ENCODE assay signal across 23 cellular contexts in the genomic region with DNA sequence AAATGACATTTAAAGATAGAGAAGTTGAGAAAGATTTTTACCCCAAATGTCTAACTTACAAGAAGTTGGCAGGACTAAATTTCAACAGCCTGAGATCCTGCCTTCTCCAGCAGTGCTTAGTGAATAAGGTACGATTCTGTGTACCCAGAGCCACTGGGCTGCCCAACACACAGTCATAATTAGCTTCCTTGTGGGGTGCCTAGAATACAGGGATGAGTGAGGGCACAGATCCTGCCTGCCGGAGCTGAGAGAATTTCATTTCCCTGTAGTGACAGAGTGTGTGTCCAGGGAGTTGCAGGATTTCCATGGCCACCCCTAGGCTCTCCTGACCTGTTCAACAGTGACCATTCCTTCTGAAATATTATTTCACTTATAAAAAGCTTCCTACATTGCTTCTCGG. TPM values are rescaled to one million over a fixed set of nuclear protein-coding genes. Genes with fewer than 3 reads are reported as not detected.
"Had no signal": no experiment of that assay in that cellular context is flagged by ENCODE, and none has a peak within 500 bp of the region (broad histone marks: within the 10 kb centered on the region; RNA-seq: fewer than 3 reads in every experiment).

No MANE protein-coding gene starts in this region.

- H3K4me1 ChIP-seq: lower lobe of right lung, right atrium auricular region, suprapubic skin, transverse colon had no signal

- H3K9me3 ChIP-seq: lower lobe of right lung, psoas muscle, right atrium auricular region, suprapubic skin, transverse colon, vagina had no signal

- H3K4me3 Mint-ChIP-seq: activated naive CD8-positive, alpha-beta T cell treated with anti-CD3 and anti-CD28 coated beads, Interleukin-2, amount 50 U/mL, for 24 hours; activated T-cell treated with anti-CD3 and anti-CD28 coated beads, Interleukin-2, amount 50 U/mL, for 4 hours; naive thymus-derived CD4-positive, alpha-beta T cell; stimulated activated naive CD8-positive, alpha-beta T cell treated with anti-CD3 and anti-CD28 coated beads, Interleukin-15, amount 100 ng/mL, for 72 hours; T-cell; T-helper 2 cell treated with Interferon-gamma antibody and Interleukin-4, amounts not matched to agents 5 μg/mL and 100 μg/mL, for 36 hours had no signal

- DNase-seq: activated CD8-positive, alpha-beta memory T cell treated with anti-CD3 and anti-CD28 coated beads, Interleukin-2, amount 50 U/mL, for 4 hours; activated naive CD4-positive, alpha-beta T cell treated with anti-CD3 and anti-CD28 coated beads, Interleukin-2, amount 50 U/mL, for 16 hours; activated naive CD8-positive, alpha-beta T cell treated with anti-CD3 and anti-CD28 coated beads, Interleukin-2, amount 50 U/mL, for 24 hours; activated T-cell treated with anti-CD3 and anti-CD28 coated beads, Interleukin-2, amount 50 U/mL, for 4 hours; erythroblast; foreskin fibroblast; kidney; lower lobe of right lung; mesendoderm; naive thymus-derived CD4-positive, alpha-beta T cell; psoas muscle; stimulated activated CD4-positive, alpha-beta T cell treated with anti-CD3 and anti-CD28 coated beads, Interleukin-1b, Interleukin-23, amount 100 ng/mL, for 48 hours; stimulated activated naive CD8-positive, alpha-beta T cell treated with anti-CD3 and anti-CD28 coated beads, Interleukin-15, amount 100 ng/mL, for 72 hours; T-cell; transverse colon had no signal

- H3K27ac Mint-ChIP-seq: activated naive CD8-positive, alpha-beta T cell treated with anti-CD3 and anti-CD28 coated beads, Interleukin-2, amount 50 U/mL, for 24 hours; naive thymus-derived CD4-positive, alpha-beta T cell; stimulated activated naive CD8-positive, alpha-beta T cell treated with anti-CD3 and anti-CD28 coated beads, Interleukin-15, amount 100 ng/mL, for 72 hours; T-cell; T-helper 2 cell treated with Interferon-gamma antibody and Interleukin-4, amounts not matched to agents 5 μg/mL and 100 μg/mL, for 36 hours had no signal

- ATAC-seq: activated naive CD8-positive, alpha-beta T cell treated with anti-CD3 and anti-CD28 coated beads, Interleukin-2, amount 50 U/mL, for 24 hours; activated T-cell treated with anti-CD3 and anti-CD28 coated beads, Interleukin-2, amount 50 U/mL, for 4 hours; left lobe of liver; lower lobe of right lung; naive thymus-derived CD4-positive, alpha-beta T cell; psoas muscle; stimulated activated naive CD8-positive, alpha-beta T cell treated with anti-CD3 and anti-CD28 coated beads, Interleukin-15, amount 100 ng/mL, for 72 hours; T-cell had no signal

- FAIRE-seq: endometrium, kidney, TTC549 had no signal

- H3K4me1 Mint-ChIP-seq: activated naive CD8-positive, alpha-beta T cell treated with anti-CD3 and anti-CD28 coated beads, Interleukin-2, amount 50 U/mL, for 24 hours; stimulated activated naive CD8-positive, alpha-beta T cell treated with anti-CD3 and anti-CD28 coated beads, Interleukin-15, amount 100 ng/mL, for 72 hours; T-cell had no signal

- H3K36me3 Mint-ChIP-seq: naive thymus-derived CD4-positive, alpha-beta T cell; T-cell had no signal

- H3K4me3 ChIP-seq: lower lobe of right lung, psoas muscle, right atrium auricular region, suprapubic skin, transverse colon, vagina had no signal

- H3K9me3 Mint-ChIP-seq: activated naive CD8-positive, alpha-beta T cell treated with anti-CD3 and anti-CD28 coated beads, Interleukin-2, amount 50 U/mL, for 24 hours; activated T-cell treated with anti-CD3 and anti-CD28 coated beads, Interleukin-2, amount 50 U/mL, for 4 hours; naive thymus-derived CD4-positive, alpha-beta T cell; stimulated activated naive CD8-positive, alpha-beta T cell treated with anti-CD3 and anti-CD28 coated beads, Interleukin-15, amount 100 ng/mL, for 72 hours; T-cell; T-helper 2 cell treated with Interferon-gamma antibody and Interleukin-4, amounts not matched to agents 5 μg/mL and 100 μg/mL, for 36 hours had no signal

- H3K27ac ChIP-seq: lower lobe of right lung, psoas muscle, right atrium auricular region, suprapubic skin, transverse colon, vagina, WERI-Rb-1 had no signal

- H3K27me3 ChIP-seq: right atrium auricular region, suprapubic skin, vagina had no signal

- H3K36me3 ChIP-seq: lower lobe of right lung, right atrium auricular region, suprapubic skin, transverse colon, vagina, WERI-Rb-1 had no signal

RNA-seq across cellular contexts. Expression of gene GREB1, which starts 27.0 kb away (rescaled TPM):
- polyA plus RNA-seq: naive thymus-derived CD4-positive, alpha-beta T cell had no signal
